In the genomic region with DNA sequence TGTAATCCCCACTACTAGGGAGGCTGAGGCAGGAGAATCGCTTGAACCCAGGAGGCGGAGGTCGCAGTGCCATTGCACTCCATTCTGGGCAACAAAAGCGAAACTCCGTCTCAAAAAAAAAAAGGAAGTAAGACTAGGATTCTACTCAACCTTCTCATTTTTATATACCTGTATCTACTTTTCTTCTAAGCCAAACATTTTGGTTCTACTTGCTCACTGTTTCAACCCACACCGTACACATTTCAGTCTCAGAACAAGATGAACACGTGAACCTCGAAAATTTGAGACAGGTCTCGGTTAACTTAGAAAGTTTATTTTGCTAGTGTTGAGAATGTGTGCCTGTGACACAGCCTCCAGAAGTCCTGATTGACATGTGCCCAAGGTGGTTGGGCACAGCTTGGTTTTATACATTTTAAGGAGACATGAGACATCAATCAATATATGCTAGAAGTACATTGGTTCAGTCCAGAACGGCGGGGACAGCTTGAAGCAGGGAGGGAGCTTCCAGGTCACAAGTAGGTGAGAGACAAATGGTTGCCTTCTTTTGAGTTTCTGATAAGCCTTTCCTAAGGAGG, we compare ENCODE assay signal across 1 cellular context.
TF ChIP-seq lines count a peak whose summit lies in the region.

No MANE protein-coding gene starts in this region.

TF ChIP-seq in HEK293T, 16 proteins besides CTCF, POLR2A, EP300 and RAD21:
- no peak for TF ChIP-seq ARNT (IDR thresholded peaks at IDR 0.05)
- no peak for TF ChIP-seq FOXA1 (IDR thresholded peaks at IDR 0.05)
- peak; percentile 76 for TF ChIP-seq PKNOX1 (IDR thresholded peaks at IDR 0.05)
- TF ChIP-seq CTBP1 (IDR thresholded peaks at IDR 0.05; ENCODE audit: borderline replicate concordance): no peak
- no peak for TF ChIP-seq LEF1 (IDR thresholded peaks at IDR 0.05; ENCODE audit: borderline replicate concordance)
TF ChIP-seq in HEK293T: peak in this region for 1.
